10 cellular contexts compared by ENCODE assay signal in the genomic region with DNA sequence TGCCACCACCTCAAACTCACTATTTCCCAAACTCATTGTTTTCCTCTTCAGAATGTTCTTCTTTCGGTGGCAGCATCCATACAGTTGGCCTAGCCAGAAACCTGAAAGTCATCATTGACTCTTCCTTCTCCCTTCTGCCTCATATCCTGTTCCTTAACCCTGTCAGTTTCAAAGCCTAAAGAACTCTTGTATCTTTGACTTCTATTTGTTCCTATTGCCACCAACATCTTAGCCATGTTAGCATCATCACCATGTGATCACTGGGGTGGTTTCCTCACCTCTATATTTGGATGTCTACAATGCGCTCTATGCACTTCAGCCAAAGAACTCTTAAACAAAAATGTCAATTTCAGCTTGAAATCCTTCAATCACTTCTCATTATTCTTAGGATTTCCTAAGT. TPM values are rescaled to one million over a fixed set of nuclear protein-coding genes. Genes with fewer than 3 reads are reported as not detected.
A peak's percentile ranks its signal among the peaks of the same experiment; 100 is the strongest.
DNase-seq lines count a peak whose midpoint lies in the region; ATAC-seq, FAIRE-seq and TF ChIP-seq lines count a peak whose summit lies in the region.
"Had no signal": no experiment of that assay in that cellular context is flagged by ENCODE, and none has a peak within 500 bp of the region (broad histone marks: within the 10 kb centered on the region; RNA-seq: fewer than 3 reads in every experiment).

No MANE protein-coding gene starts in this region.

- no peak overlapping the region for H4K8ac ChIP-seq in trophoblast cell (ENCODE audit: low read depth, low read length)

- H4K12ac ChIP-seq in trophoblast cell (ENCODE audit: low read depth, low read length), result no peak overlapping the region

- H2AK5ac ChIP-seq in trophoblast cell (ENCODE audit: low read length), result no peak overlapping the region

- 0 out of 3 replicates have a peak overlapping the region, but pooled peaks have one; percentile 17 for H3K27ac ChIP-seq in K562 (ENCODE audit: extremely low read depth, low read depth, low read length)
- H3K27ac ChIP-seq in trophoblast cell (ENCODE audit: low read depth, low read length), result no peak overlapping the region

- no peak overlapping the region for H3K23ac ChIP-seq in trophoblast cell (ENCODE audit: low read length)

- in situ Hi-C loops in K562 (cut with MboI), result no loop called here
- in situ Hi-C loops in HAP-1 (cut with MboI; ENCODE audit: low sequenced_read_pairs), result no loop called here

- ATAC-seq in HG03196 (IDR thresholded peaks at IDR 0.05; ENCODE audit: unreplicated experiment), result peak; percentile 36
- no peak for ATAC-seq in K562
- no peak for ATAC-seq in WTC11

- H4K20me1 ChIP-seq in K562 (replicated peaks; ENCODE audit: control insufficient read depth, insufficient read depth, low read length), result no peaks in the 10 kb centered on the region

- peak overlapping the region; percentile 93 for H3K27ac Mint-ChIP-seq in activated naive CD4-positive, alpha-beta T cell treated with anti-CD3 and anti-CD28 coated beads, Interleukin-2, amount 50 U/mL, for 24 hours
- no peak overlapping the region for H3K27ac Mint-ChIP-seq in WTC11

- TF ChIP-seq CTCF in K562 (IDR thresholded peaks at IDR 0.05 in 2 of 3, conservative IDR thresholded peaks at IDR 0.05 in 1 of 3; ENCODE audit: insufficient read depth in 2 of 3, low read depth in 1 of 3, low read length in 3 of 3) (no peak), WTC11 (IDR thresholded peaks at IDR 0.05) (no peak)

- peaks cover 4% of the 10 kb centered on the region for H3K79me1 ChIP-seq in trophoblast cell (ENCODE audit: low read length)

- H2BK120ac ChIP-seq in trophoblast cell (ENCODE audit: insufficient read depth, low read length, poor library complexity), result no peak overlapping the region

- no peak overlapping the region for H2BK5ac ChIP-seq in trophoblast cell (ENCODE audit: low read depth, low read length, poor library complexity)

- H3K9me1 ChIP-seq in K562 (ENCODE audit: control insufficient read depth, insufficient read depth, low read length), result no peaks in the 10 kb centered on the region

- no peak for TF ChIP-seq RAD21 in K562 (CRISPR knock-in tag; conservative IDR thresholded peaks at IDR 0.05 in 1 of 2, IDR thresholded peaks at IDR 0.05 in 1 of 2)

- CTCF ChIA-PET in K562 (lab: Yijun Ruan, JAX; ENCODE audit: low intra/inter-chr PET ratio) (no interaction called here), WTC11 (lab: Charles Lee) (no interaction called here)

- no peak overlapping the region for H2BK12ac ChIP-seq in trophoblast cell (ENCODE audit: low read length)

- H3K27me3 ChIP-seq in K562 (ENCODE audit: control insufficient read depth in 2 of 2, insufficient read depth in 2 of 2, low read length in 2 of 2), result no peaks in the 10 kb centered on the region
- no peaks in the 10 kb centered on the region for H3K27me3 ChIP-seq in trophoblast cell (ENCODE audit: insufficient read depth, low read length)
- no peaks in the 10 kb centered on the region for H3K27me3 ChIP-seq in HAP-1 (ENCODE audit: low read depth)

- H3K9me3 ChIP-seq in K562 (replicated peaks; ENCODE audit: control insufficient read depth, insufficient read depth, low read depth, low read length) (no peaks in the 10 kb centered on the region), trophoblast cell (ENCODE audit: insufficient read depth, low read depth, low read length) (no peaks in the 10 kb centered on the region), HAP-1 (no peaks in the 10 kb centered on the region)

- no peak overlapping the region for H3K14ac ChIP-seq in trophoblast cell (ENCODE audit: low read length)

- no peak overlapping the region for H3K4ac ChIP-seq in trophoblast cell (ENCODE audit: low read depth, low read length)

- no peaks in the 10 kb centered on the region for H3K27me3 Mint-ChIP-seq in activated naive CD4-positive, alpha-beta T cell treated with anti-CD3 and anti-CD28 coated beads, Interleukin-2, amount 50 U/mL, for 24 hours
- H3K27me3 Mint-ChIP-seq in WTC11 (ENCODE audit: low read depth), result no peaks in the 10 kb centered on the region

- H3K36me3 ChIP-seq in K562 (ENCODE audit: control insufficient read depth, insufficient read depth, low read length), result no peaks in the 10 kb centered on the region
- H3K36me3 ChIP-seq in trophoblast cell (ENCODE audit: control insufficient read depth in 1 of 2, insufficient read depth in 2 of 2, low read length in 2 of 2), result no peaks in the 10 kb centered on the region
- no peaks in the 10 kb centered on the region for H3K36me3 ChIP-seq in HAP-1 (replicated peaks)

- no peak overlapping the region for H3K9ac ChIP-seq in K562 (ENCODE audit: insufficient read depth in 1 of 2, low read depth in 2 of 2, low read length in 2 of 2)
- no peak overlapping the region for H3K9ac ChIP-seq in trophoblast cell (ENCODE audit: low read length)

- H4K91ac ChIP-seq in trophoblast cell (ENCODE audit: low read depth, low read length), result no peak overlapping the region

- H3K4me1 Mint-ChIP-seq in activated naive CD4-positive, alpha-beta T cell treated with anti-CD3 and anti-CD28 coated beads, Interleukin-2, amount 50 U/mL, for 24 hours, result peaks cover 38% of the 10 kb centered on the region
- H3K4me1 Mint-ChIP-seq in WTC11, result peaks cover 14% of the 10 kb centered on the region

- no TSS peak for BruUV-seq in K562 (replicated peaks; lab: Mats Ljungman, UMichigan)

- POLR2A ChIA-PET in K562 (lab: Yijun Ruan, JAX) (no interaction called here), WTC11 (lab: Charles Lee) (no interaction called here)

- H3K4me3 Mint-ChIP-seq in activated naive CD4-positive, alpha-beta T cell treated with anti-CD3 and anti-CD28 coated beads, Interleukin-2, amount 50 U/mL, for 24 hours, result peak overlapping the region; percentile 21
- no peak overlapping the region for H3K4me3 Mint-ChIP-seq in WTC11

- H3K4me2 ChIP-seq in K562 (ENCODE audit: insufficient read depth, low read length) (no peak overlapping the region), trophoblast cell (ENCODE audit: low read length) (no peak overlapping the region)

- no peaks in the 10 kb centered on the region for H3K79me2 ChIP-seq in K562 (ENCODE audit: control insufficient read depth, insufficient read depth, low read length)
- H3K79me2 ChIP-seq in trophoblast cell (ENCODE audit: control insufficient read depth, insufficient read depth, low read length, poor library complexity), result no peaks in the 10 kb centered on the region

- H2AFZ ChIP-seq in K562 (ENCODE audit: low read depth, low read length) (no peak overlapping the region), trophoblast cell (ENCODE audit: insufficient read depth, low read length, poor library complexity) (no peak overlapping the region)

- H3K18ac ChIP-seq in trophoblast cell (ENCODE audit: low read length), result no peak overlapping the region

- no peak for DNase-seq in activated naive CD4-positive, alpha-beta T cell treated with Interleukin-2 at 50 U/mL for 16 hours
- DNase-seq in K562 (ENCODE audit: extremely low read depth in 1 of 4, low spot score in 3 of 4) (no peak), trophoblast cell (no peak), cerebellar nuclear complex (lab: John Stamatoyannopoulos, UW) (no peak), WTC11 (ENCODE audit: low spot score) (no peak), HAP-1 (ENCODE audit: low spot score in 2 of 2) (no peak)

- FAIRE-seq in K562 (lab: Jason Lieb, UNC), result peak; percentile 26
- FAIRE-seq: colon, GM12878 had no signal

- TF ChIP-seq POLR2A in K562 (conservative IDR thresholded peaks at IDR 0.05), result no peak

- H3K9me3 Mint-ChIP-seq in activated naive CD4-positive, alpha-beta T cell treated with anti-CD3 and anti-CD28 coated beads, Interleukin-2, amount 50 U/mL, for 24 hours, result peaks cover 7% of the 10 kb centered on the region
- H3K9me3 Mint-ChIP-seq in WTC11, result peaks cover 5% of the 10 kb centered on the region

- intact Hi-C loops in K562 (cut with micrococcal nuclease), result no loop called here

- peaks cover 0 to 7% of the 10 kb centered on the region in 2 experiments; a peak in 2 of 5 replicates for H3K4me1 ChIP-seq in K562 (replicated peaks in 1 of 2; ENCODE audit: control insufficient read depth in 2 of 2, insufficient read depth in 2 of 2, low read length in 2 of 2)
- H3K4me1 ChIP-seq in trophoblast cell (ENCODE audit: control insufficient read depth in 1 of 2, insufficient read depth in 2 of 2, low read length in 2 of 2), result peaks cover 3 to 10% of the 10 kb centered on the region in 2 experiments
- H3K4me1 ChIP-seq in HAP-1, result no peaks in the 10 kb centered on the region

- 25% methylated on average over 2 of the region's 2 CpGs for WGBS in K562 (ENCODE audit: insufficient coverage, low coverage, missing lambda C conversion rate)
- no CpG with 5 or more reads among the region's 2 CpGs for WGBS in trophoblast cell (ENCODE audit: extremely low coverage, insufficient coverage, insufficient read length)

- TF ChIP-seq EP300 in K562 (IDR thresholded peaks at IDR 0.05; ENCODE audit: low read length), result no peak

- peaks cover 30% of the 10 kb centered on the region for H3K36me3 Mint-ChIP-seq in activated naive CD4-positive, alpha-beta T cell treated with anti-CD3 and anti-CD28 coated beads, Interleukin-2, amount 50 U/mL, for 24 hours
- H3K36me3 Mint-ChIP-seq in WTC11, result peaks cover 4% of the 10 kb centered on the region; the same call in 1 of the 2 replicates

- H3K4me3 ChIP-seq in K562 (no peak overlapping the region), trophoblast cell (ENCODE audit: low read depth, low read length) (no peak overlapping the region), HAP-1 (no peak overlapping the region)
- H3K4me3 ChIP-seq: GM12878 had no signal

RNA-seq across cellular contexts. Expression of a gene that starts 29.0 kb away (rescaled TPM):
- 1.5 and 3.8 TPM in 2 replicates for total RNA-seq in K562 (2011; cell fraction: chromatin; rRNA removed; ENCODE audit: low replicate concordance)
- total RNA-seq in K562 (2011; cell fraction: nucleolus; rRNA removed), result 0.50 and 1.1 TPM in 2 replicates
- 1.9 and 2.1 TPM in 2 replicates for total RNA-seq in K562 (2011; cell fraction: nucleoplasm; rRNA removed)
- total RNA-seq in K562 (2014; rRNA removed) (1.2 and 2.0 TPM in 2 replicates), K562 (2014; rRNA removed; fragmentation: Illumina TruSeq; extraction: Trizol) (2.9 and 3.9 TPM in 2 replicates), K562 (2015; rRNA removed; fragmentation: Illumina TruSeq; extraction: Trizol) (2.8 and 3.3 TPM in 2 replicates), K562 (2021) (2.3 and 2.6 TPM in 2 replicates), WTC11 (2021) (1.9 to 3.5 TPM (median 2.3 TPM) in 3 replicates)
- polyA plus RNA-seq in K562 (2011; rRNA removed) (0.24 and 0.40 TPM in 2 replicates), K562 (2014; fragmentation: Illumina TruSeq; extraction: Trizol) (2.9 and 3.0 TPM in 2 replicates), K562 (2014; fragmentation: Nextera tagmentation; extraction: Ambion mirVana) (1 to 10 TPM; 1.3 to 2.5 TPM), K562 (2014; rRNA removed) (1.8 and 3.0 TPM in 2 replicates)
- 0.09 and 0.22 TPM in 2 replicates for polyA plus RNA-seq in K562 (2011; cell fraction: cytosol; rRNA removed)
- polyA plus RNA-seq in K562 (2011; cell fraction: nucleus; rRNA removed), result 0.23 and 0.29 TPM in 2 replicates
- 2.3 and 7.1 TPM in 2 replicates for polyA plus RNA-seq in K562 (2012)
- polyA minus RNA-seq in K562 (2011; rRNA and poly(A)+ RNA removed), result 0.24 and 0.35 TPM in 2 replicates
- not detected in 2 replicates for polyA minus RNA-seq in K562 (2011; cell fraction: cytosol; rRNA and poly(A)+ RNA removed)
- polyA minus RNA-seq in K562 (2011; cell fraction: nucleus; rRNA and poly(A)+ RNA removed), result 0.11 and 0.40 TPM in 2 replicates
- 1.3 and 1.4 TPM in 2 replicates for polyA plus RNA-seq in trophoblast cell (2013)

RNA-seq across cellular contexts. Expression of a gene that starts 45.5 kb away (rescaled TPM):
- not detected in 2 replicates for total RNA-seq in K562 (2011; cell fraction: chromatin; rRNA removed; ENCODE audit: low replicate concordance)
- total RNA-seq in K562 (2011; cell fraction: nucleolus; rRNA removed), result not detected in 2 replicates
- not detected in 2 replicates for total RNA-seq in K562 (2011; cell fraction: nucleoplasm; rRNA removed)
- total RNA-seq in K562 (2014; rRNA removed) (0.09 TPM in 1 of 2 replicates, not detected in the other), K562 (2014; rRNA removed; fragmentation: Illumina TruSeq; extraction: Trizol) (not detected in 2 replicates), K562 (2015; rRNA removed; fragmentation: Illumina TruSeq; extraction: Trizol) (not detected in 2 replicates), K562 (2021) (0.35 and 0.89 TPM in 2 replicates), WTC11 (2021) (19.7 to 23.7 TPM (median 20.8 TPM) in 3 replicates)
- polyA plus RNA-seq in K562 (2011; rRNA removed) (0.03 TPM in 1 of 2 replicates, not detected in the other), K562 (2014; fragmentation: Illumina TruSeq; extraction: Trizol) (not detected in 2 replicates), K562 (2014; fragmentation: Nextera tagmentation; extraction: Ambion mirVana) (under 1 TPM; 0.01 to 0.18 TPM), K562 (2014; rRNA removed) (0.01 TPM in 1 of 2 replicates, not detected in the other)
- 0.03 TPM in 1 of 2 replicates, not detected in the other for polyA plus RNA-seq in K562 (2011; cell fraction: cytosol; rRNA removed)
- 0.31 TPM in 1 of 2 replicates, not detected in the other for polyA plus RNA-seq in K562 (2011; cell fraction: nucleus; rRNA removed)
- polyA plus RNA-seq in K562 (2012), result 0.12 and 0.33 TPM in 2 replicates
- polyA minus RNA-seq in K562 (2011; rRNA and poly(A)+ RNA removed), result 0.11 TPM in 1 of 2 replicates, not detected in the other
- 0.73 TPM in 1 of 2 replicates, not detected in the other for polyA minus RNA-seq in K562 (2011; cell fraction: cytosol; rRNA and poly(A)+ RNA removed)
- 0.27 TPM in 1 of 2 replicates, not detected in the other for polyA minus RNA-seq in K562 (2011; cell fraction: nucleus; rRNA and poly(A)+ RNA removed)
- polyA plus RNA-seq in trophoblast cell (2013), result 202 and 210 TPM in 2 replicates

Comparison
In these comparisons a context has a peak if more than half of its experiments do, and no peak if none do; other contexts are left out.
1. RNA of a gene that starts 45.5 kb away (total RNA-seq): 19.7 to 23.7 TPM in WTC11; 0.09 to 0.89 TPM in K562; every median in the first group is over 10 times any median in the second.